22 cellular contexts compared by ENCODE assay signal in genomic region chr17:61129232-61129631, GRCh38.
DNase-seq lines count a peak whose midpoint lies in the region; ATAC-seq, FAIRE-seq and TF ChIP-seq lines count a peak whose summit lies in the region.
"Had no signal": no experiment of that assay in that cellular context is flagged by ENCODE, and none has a peak within 500 bp of the region (broad histone marks: within the 10 kb centered on the region; RNA-seq: fewer than 3 reads in every experiment).

No MANE protein-coding gene starts in this region.

- H3K27me3 ChIP-seq in subcutaneous abdominal adipose tissue (ENCODE audit: control insufficient read depth in 5 of 5, insufficient read depth in 4 of 5, low read length in 5 of 5) (no peaks in the 10 kb centered on the region), aorta (ENCODE audit: control insufficient read depth in 1 of 2, insufficient read depth in 2 of 2, low read length in 1 of 2) (no peaks in the 10 kb centered on the region)
- H3K27me3 ChIP-seq: uterus had no signal

- ATAC-seq in memory B cell (ENCODE audit: low read depth) (no peak), HG02759 (IDR thresholded peaks at IDR 0.05; ENCODE audit: unreplicated experiment) (no peak), aorta (ENCODE audit: low FRiP score) (no peak), HG02973 (IDR thresholded peaks at IDR 0.05; ENCODE audit: unreplicated experiment) (no peak)
- ATAC-seq: activated naive CD4-positive, alpha-beta T cell treated with anti-CD3 and anti-CD28 coated beads, Interleukin-2, amount 50 U/mL, for 72 hours; stimulated activated naive CD8-positive, alpha-beta T cell treated with anti-CD3 and anti-CD28 coated beads, Interleukin-15, Interleukin-2, amounts not matched to agents 100 U/mL and 50 U/mL, for 24 hours had no signal

- FAIRE-seq in H54 (lab: Jason Lieb, UNC) (peak; percentile 11), GM12892 (lab: Jason Lieb, UNC) (no peak)

- peaks cover 3% of the 10 kb centered on the region for H3K4me1 Mint-ChIP-seq in memory B cell

- no peaks in the 10 kb centered on the region for H3K9me3 Mint-ChIP-seq in memory B cell
- H3K9me3 Mint-ChIP-seq: activated naive CD4-positive, alpha-beta T cell treated with anti-CD3 and anti-CD28 coated beads, Interleukin-2, amount 50 U/mL, for 72 hours; CD4-positive, CD25-positive, alpha-beta regulatory T cell; neural crest cell; T-helper 2 cell treated with Interferon-gamma antibody and Interleukin-4, amounts not matched to agents 5 μg/mL and 100 μg/mL, for 36 hours had no signal

- TF ChIP-seq CTCF in coronary artery (IDR thresholded peaks at IDR 0.05) = no peak

- H3K36me3 Mint-ChIP-seq in memory B cell = peaks cover 2% of the 10 kb centered on the region

- H3K27ac Mint-ChIP-seq in memory B cell = peak overlapping the region; percentile 37
- H3K27ac Mint-ChIP-seq: activated naive CD4-positive, alpha-beta T cell treated with anti-CD3 and anti-CD28 coated beads, Interleukin-2, amount 50 U/mL, for 72 hours; T-helper 2 cell treated with Interferon-gamma antibody and Interleukin-4, amounts not matched to agents 5 μg/mL and 100 μg/mL, for 36 hours had no signal

- H3K9me3 ChIP-seq in subcutaneous abdominal adipose tissue (ENCODE audit: control insufficient read depth in 5 of 5, low read length in 5 of 5) = no peaks in the 10 kb centered on the region
- no peaks in the 10 kb centered on the region for H3K9me3 ChIP-seq in aorta (ENCODE audit: control insufficient read depth, low read length)
- H3K9me3 ChIP-seq: uterus had no signal

- TF ChIP-seq POLR2A in H54 (IDR thresholded peaks at IDR 0.05; ENCODE audit: low read depth, low read length) (no peak), GM12892 (IDR thresholded peaks at IDR 0.05; ENCODE audit: low read depth, low read length) (no peak)

- H3K4me3 Mint-ChIP-seq in memory B cell = no peak overlapping the region
- H3K4me3 Mint-ChIP-seq: CD4-positive, CD25-positive, alpha-beta regulatory T cell; neural crest cell; T-helper 2 cell treated with Interferon-gamma antibody and Interleukin-4, amounts not matched to agents 5 μg/mL and 100 μg/mL, for 36 hours had no signal

- H3K4me3 ChIP-seq in coronary artery (no peak overlapping the region), subcutaneous abdominal adipose tissue (ENCODE audit: low read depth in 1 of 5, low read length in 5 of 5) (no peak overlapping the region), aorta (ENCODE audit: low read length in 2 of 2) (no peak overlapping the region)
- H3K4me3 ChIP-seq: uterus had no signal

- no peak overlapping the region for H3K9ac ChIP-seq in subcutaneous abdominal adipose tissue (ENCODE audit: low read length in 5 of 5)

- WGBS in aorta, 2 donors = 46% methylated on average over 4 of the region's 4 CpGs

- DNase-seq in H54 (ENCODE audit: insufficient read length, low spot score) (no peak), coronary artery (ENCODE audit: low spot score) (no peak), memory B cell (ENCODE audit: low spot score in 2 of 2) (no peak), GM12892 (ENCODE audit: insufficient read length) (no peak), aorta (no peak)
- DNase-seq: CD4-positive, CD25-positive, alpha-beta regulatory T cell; effector CD4-positive, alpha-beta T cell; erythroblast; H7; MM.1S; NCI-H526 treated with DMSO at 0.1 percent for 48 hours; RPMI8226; stimulated activated CD4-positive, alpha-beta T cell treated with anti-CD3 and anti-CD28 coated beads, Interleukin-4, amount 100 ng/mL, for 4 hours; stimulated activated naive CD8-positive, alpha-beta T cell treated with anti-CD3 and anti-CD28 coated beads, Interleukin-15, Interleukin-2, amounts not matched to agents 100 U/mL and 50 U/mL, for 24 hours; uterus; WERI-Rb-1 had no signal

- intact Hi-C loops in aorta (cut with DNase I) = no loop called here

- H3K4me1 ChIP-seq in subcutaneous abdominal adipose tissue (ENCODE audit: control insufficient read depth in 5 of 5, insufficient read depth in 5 of 5, low read length in 5 of 5) (peaks cover 5 to 24% (median 14%) of the 10 kb centered on the region in 5 donors), aorta (ENCODE audit: control insufficient read depth in 1 of 2, insufficient read depth in 2 of 2, low read length in 2 of 2) (peaks cover 2 to 6% of the 10 kb centered on the region in 2 donors)
- H3K4me1 ChIP-seq: uterus had no signal

- no peaks in the 10 kb centered on the region for H3K27me3 Mint-ChIP-seq in memory B cell
- H3K27me3 Mint-ChIP-seq: CD4-positive, CD25-positive, alpha-beta regulatory T cell had no signal

- H3K27ac ChIP-seq in coronary artery (peak overlapping the region; percentile 68 to 73), subcutaneous abdominal adipose tissue (ENCODE audit: low read depth, low read length) (peak overlapping the region; percentile 70), aorta (ENCODE audit: low read depth in 1 of 2, low read length in 2 of 2) (peak overlapping the region in 1 of 2 donors; percentile 17)
- H3K27ac ChIP-seq: uterus, WERI-Rb-1 had no signal

- no peaks in the 10 kb centered on the region for H3K36me3 ChIP-seq in subcutaneous abdominal adipose tissue (ENCODE audit: control insufficient read depth in 5 of 5, insufficient read depth in 5 of 5, low read length in 5 of 5)
- no peaks in the 10 kb centered on the region for H3K36me3 ChIP-seq in aorta (ENCODE audit: control insufficient read depth in 1 of 2, insufficient read depth in 2 of 2, low read length in 1 of 2)
- H3K36me3 ChIP-seq: uterus, WERI-Rb-1 had no signal
